In genomic region chrX:72498782-72499181, GRCh38 we compare ENCODE assay signal across 20 cellular contexts.
A peak's percentile ranks its signal among the peaks of the same experiment; 100 is the strongest.
DNase-seq lines count a peak whose midpoint lies in the region; ATAC-seq lines count a peak whose summit lies in the region.
"Had no signal": no experiment of that assay in that cellular context is flagged by ENCODE, and none has a peak within 500 bp of the region (broad histone marks: within the 10 kb centered on the region; RNA-seq: fewer than 3 reads in every experiment).

No MANE protein-coding gene starts in this region.

- no peak overlapping the region for H3K4me3 ChIP-seq in neuronal stem cell (ENCODE audit: low read length in 2 of 2)
- H3K4me3 ChIP-seq: thyroid gland had no signal

- H3K4me1 ChIP-seq in neuronal stem cell (ENCODE audit: control insufficient read depth in 2 of 2, insufficient read depth in 1 of 2, low read depth in 1 of 2, low read length in 2 of 2) = no peaks in the 10 kb centered on the region
- H3K4me1 ChIP-seq: BE2C, thyroid gland had no signal

- H3K18ac ChIP-seq in neuronal stem cell (ENCODE audit: low read length) = no peak overlapping the region

- H3K27me3 Mint-ChIP-seq in activated CD4-positive, alpha-beta memory T cell treated with anti-CD3 and anti-CD28 coated beads, Interleukin-2, amount 10 ng/mL, durations not matched to agents 7 days and 5 days = no peaks in the 10 kb centered on the region

- no peak overlapping the region for H4K8ac ChIP-seq in neuronal stem cell (ENCODE audit: low read depth, low read length)

- peaks cover 5% of the 10 kb centered on the region for H3K9me3 Mint-ChIP-seq in activated CD4-positive, alpha-beta memory T cell treated with anti-CD3 and anti-CD28 coated beads, Interleukin-2, amount 10 ng/mL, durations not matched to agents 7 days and 5 days

- H3K27ac Mint-ChIP-seq in activated CD4-positive, alpha-beta memory T cell treated with anti-CD3 and anti-CD28 coated beads, Interleukin-2, amount 10 ng/mL, durations not matched to agents 7 days and 5 days = no peak overlapping the region

- H3K14ac ChIP-seq in neuronal stem cell (ENCODE audit: low read length) = no peak overlapping the region

- no peak overlapping the region for H3K23ac ChIP-seq in neuronal stem cell (ENCODE audit: low read depth, low read length, poor library complexity)

- DNase-seq in NCI-H2171 treated with DMSO at 0.1 percent for 48 hours (lab: John Stamatoyannopoulos, UW) = peak; percentile 80
- peak; percentile 9 for DNase-seq in iris pigment epithelial cell (ENCODE audit: low read depth)
- no peak for DNase-seq in neuronal stem cell (ENCODE audit: low spot score)
- DNase-seq in activated CD4-positive, alpha-beta memory T cell treated with anti-CD3 and anti-CD28 coated beads, Interleukin-2, amount 10 ng/mL, durations not matched to agents 7 days and 5 days = no peak
- no peak for DNase-seq in NCI-H2196 (lab: John Stamatoyannopoulos, UW; ENCODE audit: unreplicated experiment)
- DNase-seq in caudate nucleus (lab: John Stamatoyannopoulos, UW) = no peak
- DNase-seq: activated gamma-delta T cell treated with Interleukin-2 at 50 U/mL for 16 hours; aorta; BE2C; erythroblast; islet precursor cell; Kasumi-1; midbrain; NCI-H1930; stimulated activated CD4-positive, alpha-beta T cell treated with anti-CD3 and anti-CD28 coated beads, Interleukin-4, amount 100 ng/mL, for 24 hours; thyroid gland had no signal

- H3K27ac ChIP-seq in neuronal stem cell (replicated peaks; ENCODE audit: low read length) (no peak overlapping the region), caudate nucleus (ENCODE audit: low read depth, low read length) (no peak overlapping the region)
- H3K27ac ChIP-seq: thyroid gland had no signal

- H3K79me1 ChIP-seq in neuronal stem cell (ENCODE audit: low read depth, low read length) = no peaks in the 10 kb centered on the region

- no peak overlapping the region for H3K4ac ChIP-seq in neuronal stem cell (ENCODE audit: low read length)

- CTCF ChIA-PET in activated CD4-positive, alpha-beta memory T cell treated with anti-CD3 and anti-CD28 coated beads, Interleukin-2, amount 10 ng/mL, durations not matched to agents 7 days and 5 days (lab: Charles Lee) = no interaction called here

- peaks cover 0 to 4% (median 0%) of the 10 kb centered on the region in 3 experiments for H3K27me3 ChIP-seq in neuronal stem cell (ENCODE audit: control insufficient read depth in 3 of 3, insufficient read depth in 3 of 3, low read depth in 1 of 3, low read length in 3 of 3)
- H3K27me3 ChIP-seq: BE2C, thyroid gland had no signal

- H3K9me3 ChIP-seq in neuronal stem cell (replicated peaks in 1 of 2; ENCODE audit: control insufficient read depth in 2 of 2, insufficient read depth in 1 of 2, low read depth in 1 of 2, low read length in 2 of 2) = peaks cover 0 to 2% of the 10 kb centered on the region in 2 donors
- H3K9me3 ChIP-seq: BE2C, thyroid gland had no signal

- H3K4me3 Mint-ChIP-seq in activated CD4-positive, alpha-beta memory T cell treated with anti-CD3 and anti-CD28 coated beads, Interleukin-2, amount 10 ng/mL, durations not matched to agents 7 days and 5 days = no peak overlapping the region

- H2BK5ac ChIP-seq in neuronal stem cell (ENCODE audit: low read length) = no peak overlapping the region

- H2BK120ac ChIP-seq in neuronal stem cell (ENCODE audit: low read depth, low read length) = no peak overlapping the region

- no peak overlapping the region for H4K91ac ChIP-seq in neuronal stem cell (ENCODE audit: low read depth, low read length, poor library complexity)

- ATAC-seq in GM19025 (IDR thresholded peaks at IDR 0.05; ENCODE audit: low read depth, unreplicated experiment) = peak; percentile 58
- peak; percentile 60 for ATAC-seq in HG02623 (IDR thresholded peaks at IDR 0.05; ENCODE audit: unreplicated experiment)
- ATAC-seq: activated CD4-positive, CD25-positive, alpha-beta regulatory T cell treated with anti-CD3 and anti-CD28 coated beads, Interleukin-2, amount 50 U/mL, for 24 hours; HCT116 had no signal

- H2BK12ac ChIP-seq in neuronal stem cell (ENCODE audit: low read length) = no peak overlapping the region

- H3K9ac ChIP-seq in neuronal stem cell (ENCODE audit: low read depth, low read length, poor library complexity) = no peak overlapping the region

- no peak overlapping the region for H3K4me2 ChIP-seq in neuronal stem cell (ENCODE audit: insufficient read depth, low read length, poor library complexity, severe bottlenecking)

- H2AFZ ChIP-seq in neuronal stem cell (ENCODE audit: low read length) = no peak overlapping the region

- no peaks in the 10 kb centered on the region for H3K36me3 ChIP-seq in neuronal stem cell (replicated peaks in 1 of 2; ENCODE audit: control insufficient read depth in 2 of 2, insufficient read depth in 2 of 2, low read length in 2 of 2)
- H3K36me3 ChIP-seq: BE2C, thyroid gland had no signal

- H2AK5ac ChIP-seq in neuronal stem cell (ENCODE audit: low read depth, low read length) = no peak overlapping the region

- H2BK15ac ChIP-seq in neuronal stem cell (ENCODE audit: low read length) = no peak overlapping the region

- POLR2A ChIA-PET in activated CD4-positive, alpha-beta memory T cell treated with anti-CD3 and anti-CD28 coated beads, Interleukin-2, amount 10 ng/mL, durations not matched to agents 7 days and 5 days (lab: Charles Lee) = no interaction called here

- H3K36me3 Mint-ChIP-seq in activated CD4-positive, alpha-beta memory T cell treated with anti-CD3 and anti-CD28 coated beads, Interleukin-2, amount 10 ng/mL, durations not matched to agents 7 days and 5 days (ENCODE audit: low read depth) = peaks cover 23% of the 10 kb centered on the region

- H3K4me1 Mint-ChIP-seq in activated CD4-positive, alpha-beta memory T cell treated with anti-CD3 and anti-CD28 coated beads, Interleukin-2, amount 10 ng/mL, durations not matched to agents 7 days and 5 days = no peaks in the 10 kb centered on the region

Comparison
In these comparisons a context has a peak if more than half of its experiments do, and no peak if none do; other contexts are left out.
1. DNase-seq: peak in NCI-H2171 treated with DMSO at 0.1 percent for 48 hours (single experiment) and iris pigment epithelial cell (single experiment); none in neuronal stem cell (single experiment), activated CD4-positive, alpha-beta memory T cell treated with anti-CD3 and anti-CD28 coated beads, Interleukin-2, amount 10 ng/mL, durations not matched to agents 7 days and 5 days (single experiment), NCI-H2196 (single experiment) and caudate nucleus (0 of 61).